In genomic region chr17:59620064-59620359, GRCh38 we compare ENCODE assay signal across 8 cellular contexts. TPM values are rescaled to one million over a fixed set of nuclear protein-coding genes. Genes with fewer than 3 reads are reported as not detected.
A peak's percentile ranks its signal among the peaks of the same experiment; 100 is the strongest.
DNase-seq lines count a peak whose midpoint lies in the region; ATAC-seq, FAIRE-seq and TF ChIP-seq lines count a peak whose summit lies in the region.

No MANE protein-coding gene starts in this region.

- no peak for DNase-seq in activated CD4-positive, alpha-beta T cell treated with anti-CD3 and anti-CD28 coated beads, Interleukin-2, amount 10 ng/mL, durations not matched to agents 7 days and 5 days
- DNase-seq in activated CD4-positive, alpha-beta T cell treated with anti-CD3 and anti-CD28 coated beads, Interleukin-2, amount 50 U/mL, for 48 hours, result no peak
- no peak for DNase-seq in activated naive CD4-positive, alpha-beta T cell treated with anti-CD3 and anti-CD28 coated beads, Interleukin-2, amount 50 U/mL, for 72 hours (ENCODE audit: low spot score in 2 of 2)
- DNase-seq in kidney, result no peak
- no peak for DNase-seq in GM13977 (ENCODE audit: low spot score)
- DNase-seq in NCI-H2029 treated with DMSO at 0.1 percent for 48 hours (lab: John Stamatoyannopoulos, UW), result no peak
- no peak for DNase-seq in effector CD4-positive, alpha-beta T cell

- H3K27ac Mint-ChIP-seq in activated CD4-positive, alpha-beta T cell treated with anti-CD3 and anti-CD28 coated beads, Interleukin-2, amount 10 ng/mL, durations not matched to agents 7 days and 5 days, result peak overlapping the region; percentile 99
- H3K27ac Mint-ChIP-seq in activated naive CD4-positive, alpha-beta T cell treated with anti-CD3 and anti-CD28 coated beads, Interleukin-2, amount 50 U/mL, for 72 hours, result peak overlapping the region; percentile 97 to 99

- H3K9ac ChIP-seq in kidney (ENCODE audit: low read length in 2 of 2), result peak overlapping the region; percentile 69 to 72

- H3K9me3 ChIP-seq in kidney (ENCODE audit: control insufficient read depth in 1 of 2, low read length in 2 of 2), result no peaks in the 10 kb centered on the region

- H3K36me3 ChIP-seq in kidney (ENCODE audit: control insufficient read depth in 1 of 2, insufficient read depth in 2 of 2, low read length in 2 of 2), result no peaks in the 10 kb centered on the region

- in situ Hi-C loops in GM13977 (cut with MboI; ENCODE audit: low pct_unique_long_range_greater_than_20kb, low sequenced_read_pairs, unreplicated experiment), result no loop called here

- no peak for FAIRE-seq in kidney (lab: Jason Lieb, UNC)

- peak overlapping the region; percentile 91 for H3K4me3 Mint-ChIP-seq in activated CD4-positive, alpha-beta T cell treated with anti-CD3 and anti-CD28 coated beads, Interleukin-2, amount 10 ng/mL, durations not matched to agents 7 days and 5 days

- peak overlapping the region; percentile 99 for H3K27ac ChIP-seq in kidney (ENCODE audit: low read depth in 2 of 2, low read length in 2 of 2)
- peak overlapping the region; percentile 95 for H3K27ac ChIP-seq in temporal lobe (ENCODE audit: low read depth, low read length)

- H3K27me3 Mint-ChIP-seq in activated CD4-positive, alpha-beta T cell treated with anti-CD3 and anti-CD28 coated beads, Interleukin-2, amount 10 ng/mL, durations not matched to agents 7 days and 5 days, result no peaks in the 10 kb centered on the region

- peaks cover 18% of the 10 kb centered on the region for H3K36me3 Mint-ChIP-seq in activated CD4-positive, alpha-beta T cell treated with anti-CD3 and anti-CD28 coated beads, Interleukin-2, amount 10 ng/mL, durations not matched to agents 7 days and 5 days (ENCODE audit: low read depth)
- H3K36me3 Mint-ChIP-seq in activated naive CD4-positive, alpha-beta T cell treated with anti-CD3 and anti-CD28 coated beads, Interleukin-2, amount 50 U/mL, for 72 hours, result peaks cover 25 to 28% of the 10 kb centered on the region in 2 donors

- POLR2A ChIA-PET in activated CD4-positive, alpha-beta T cell treated with anti-CD3 and anti-CD28 coated beads, Interleukin-2, amount 10 ng/mL, durations not matched to agents 7 days and 5 days (lab: Charles Lee), result interaction anchor here (1.7 kb wide), 1 partner anchor 87 kb away, joined by 4 read pairs; the partner anchor contains the start of genes PTRH2 and VMP1

- H3K4me1 ChIP-seq in kidney (ENCODE audit: control insufficient read depth in 1 of 2, insufficient read depth in 1 of 2, low read depth in 1 of 2, low read length in 2 of 2), result peaks cover 11 to 38% of the 10 kb centered on the region in 2 donors

- H3K4me3 ChIP-seq in kidney (ENCODE audit: low read length in 2 of 2), result peak overlapping the region; percentile 63 to 67

- peaks cover 57% of the 10 kb centered on the region for H3K4me1 Mint-ChIP-seq in activated CD4-positive, alpha-beta T cell treated with anti-CD3 and anti-CD28 coated beads, Interleukin-2, amount 10 ng/mL, durations not matched to agents 7 days and 5 days

- no peak for ATAC-seq in activated naive CD4-positive, alpha-beta T cell treated with anti-CD3 and anti-CD28 coated beads, Interleukin-2, amount 50 U/mL, for 72 hours

- CTCF ChIA-PET in activated CD4-positive, alpha-beta T cell treated with anti-CD3 and anti-CD28 coated beads, Interleukin-2, amount 10 ng/mL, durations not matched to agents 7 days and 5 days (lab: Charles Lee), result no interaction called here

- no peaks in the 10 kb centered on the region for H3K9me3 Mint-ChIP-seq in activated CD4-positive, alpha-beta T cell treated with anti-CD3 and anti-CD28 coated beads, Interleukin-2, amount 10 ng/mL, durations not matched to agents 7 days and 5 days
- H3K9me3 Mint-ChIP-seq in activated naive CD4-positive, alpha-beta T cell treated with anti-CD3 and anti-CD28 coated beads, Interleukin-2, amount 50 U/mL, for 72 hours, result no peaks in the 10 kb centered on the region

- intact Hi-C loops in kidney (cut with DNase I), result no loop called here

- no peak for TF ChIP-seq CTCF in kidney (IDR thresholded peaks at IDR 0.05; ENCODE audit: borderline replicate concordance, extremely low read depth, insufficient read depth)
- TF ChIP-seq CTCF in GM13977 (IDR thresholded peaks at IDR 0.05; ENCODE audit: extremely low read depth, insufficient read depth, missing control alignments), result no peak

RNA-seq across cellular contexts. Expression of gene CLTC, which starts 0.3 kb away (rescaled TPM):
- 100 to 1,000 TPM; 135 to 140 TPM for total RNA-seq in activated CD4-positive, alpha-beta T cell treated with anti-CD3 and anti-CD28 coated beads, Interleukin-2, amount 10 ng/mL, durations not matched to agents 7 days and 5 days
- total RNA-seq in activated naive CD4-positive, alpha-beta T cell treated with anti-CD3 and anti-CD28 coated beads, Interleukin-2, amount 50 U/mL, for 72 hours, result 100 to 1,000 TPM; 156 to 184 TPM
- total RNA-seq in kidney (259 TPM), temporal lobe (319 TPM)
- polyA plus RNA-seq in kidney (ENCODE audit: insufficient read depth, low read depth, low replicate concordance), result 213 TPM

RNA-seq across cellular contexts. Expression of gene DHX40, which starts 54.6 kb away (rescaled TPM):
- 10 to 100 TPM; 17.9 to 18.4 TPM for total RNA-seq in activated CD4-positive, alpha-beta T cell treated with anti-CD3 and anti-CD28 coated beads, Interleukin-2, amount 10 ng/mL, durations not matched to agents 7 days and 5 days
- 10 to 100 TPM; 16.4 to 33.1 TPM for total RNA-seq in activated naive CD4-positive, alpha-beta T cell treated with anti-CD3 and anti-CD28 coated beads, Interleukin-2, amount 50 U/mL, for 72 hours
- 41.4 TPM for total RNA-seq in kidney
- polyA plus RNA-seq in kidney (ENCODE audit: insufficient read depth, low read depth, low replicate concordance), result 23.8 TPM
- total RNA-seq in temporal lobe, result 74.3 TPM
